1 cellular context compared by ENCODE assay signal in the genomic region with DNA sequence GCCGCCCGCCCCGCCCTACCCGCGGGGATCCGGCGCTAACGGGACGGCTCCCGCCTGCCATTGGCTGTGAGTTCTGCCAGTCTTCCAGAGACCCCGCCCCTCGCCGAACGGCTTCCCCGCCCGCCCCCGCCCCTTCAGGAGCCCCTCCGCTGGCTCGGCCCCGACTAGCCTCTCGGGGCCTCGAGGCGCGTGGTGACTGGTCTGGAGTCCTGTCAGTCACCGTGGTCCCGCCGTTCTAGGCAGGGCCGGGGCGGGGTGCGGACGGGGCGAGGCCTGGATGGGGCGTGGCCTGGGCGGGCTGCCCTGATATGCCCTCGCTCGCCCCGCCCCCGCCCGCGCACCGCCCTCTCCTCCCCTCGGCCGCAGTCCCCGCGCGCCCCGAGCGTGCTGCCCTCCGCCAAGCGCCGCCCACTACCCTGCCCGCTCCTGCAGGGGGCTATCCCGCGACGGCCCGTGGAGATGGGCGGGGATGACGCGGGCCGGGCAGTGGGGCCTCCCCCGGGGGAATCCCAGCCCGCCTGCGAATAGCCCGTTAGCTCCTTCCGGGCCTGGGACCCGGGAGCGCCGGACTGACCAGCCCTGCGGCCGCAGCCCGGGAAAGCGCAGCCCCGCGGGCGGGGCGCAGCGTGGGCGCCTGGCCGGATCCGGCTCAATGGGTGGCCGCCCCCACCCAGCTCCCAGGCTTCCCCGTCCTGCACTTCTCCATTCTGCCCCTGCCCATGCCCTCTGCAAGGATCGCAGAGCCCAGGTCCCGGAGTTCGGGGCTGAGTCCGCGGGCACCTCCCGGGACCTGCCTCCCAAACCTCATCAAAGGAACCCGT.
TF ChIP-seq lines count a peak whose summit lies in the region.

No MANE protein-coding gene starts in this region.

TF ChIP-seq in HepG2, 621 proteins besides CTCF, POLR2A, EP300 and RAD21 (continued from another document and continues in another):
- TF ChIP-seq, protein P1, sequence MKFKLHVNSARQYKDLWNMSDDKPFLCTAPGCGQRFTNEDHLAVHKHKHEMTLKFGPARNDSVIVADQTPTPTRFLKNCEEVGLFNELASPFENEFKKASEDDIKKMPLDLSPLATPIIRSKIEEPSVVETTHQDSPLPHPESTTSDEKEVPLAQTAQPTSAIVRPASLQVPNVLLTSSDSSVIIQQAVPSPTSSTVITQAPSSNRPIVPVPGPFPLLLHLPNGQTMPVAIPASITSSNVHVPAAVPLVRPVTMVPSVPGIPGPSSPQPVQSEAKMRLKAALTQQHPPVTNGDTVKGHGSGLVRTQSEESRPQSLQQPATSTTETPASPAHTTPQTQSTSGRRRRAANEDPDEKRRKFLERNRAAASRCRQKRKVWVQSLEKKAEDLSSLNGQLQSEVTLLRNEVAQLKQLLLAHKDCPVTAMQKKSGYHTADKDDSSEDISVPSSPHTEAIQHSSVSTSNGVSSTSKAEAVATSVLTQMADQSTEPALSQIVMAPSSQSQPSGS (CRISPR knock-in tag; IDR thresholded peaks at IDR 0.05): no peak; the same call in 1 of the 2 replicates
- no peak for TF ChIP-seq NFIB (CRISPR knock-in tag; IDR thresholded peaks at IDR 0.05; ENCODE audit: borderline replicate concordance)
- TF ChIP-seq NR3C1 (CRISPR knock-in tag; IDR thresholded peaks at IDR 0.05): no peak
- TF ChIP-seq NRL (CRISPR knock-in tag; IDR thresholded peaks at IDR 0.05; ENCODE audit: borderline replicate concordance): no peak
- no peak for TF ChIP-seq ZNF605 (CRISPR knock-in tag; IDR thresholded peaks at IDR 0.05)
- TF ChIP-seq, protein P2, sequence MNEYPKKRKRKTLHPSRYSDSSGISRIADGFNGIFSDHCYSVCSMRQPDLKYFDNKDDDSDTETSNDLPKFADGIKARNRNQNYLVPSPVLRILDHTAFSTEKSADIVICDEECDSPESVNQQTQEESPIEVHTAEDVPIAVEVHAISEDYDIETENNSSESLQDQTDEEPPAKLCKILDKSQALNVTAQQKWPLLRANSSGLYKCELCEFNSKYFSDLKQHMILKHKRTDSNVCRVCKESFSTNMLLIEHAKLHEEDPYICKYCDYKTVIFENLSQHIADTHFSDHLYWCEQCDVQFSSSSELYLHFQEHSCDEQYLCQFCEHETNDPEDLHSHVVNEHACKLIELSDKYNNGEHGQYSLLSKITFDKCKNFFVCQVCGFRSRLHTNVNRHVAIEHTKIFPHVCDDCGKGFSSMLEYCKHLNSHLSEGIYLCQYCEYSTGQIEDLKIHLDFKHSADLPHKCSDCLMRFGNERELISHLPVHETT (CRISPR knock-in tag; conservative IDR thresholded peaks at IDR 0.05): peak; percentile 21; the same call in 1 of the 2 replicates
- TF ChIP-seq RARG (CRISPR knock-in tag; IDR thresholded peaks at IDR 0.05; ENCODE audit: low read depth): no peak
- no peak for TF ChIP-seq SYNCRIP (IDR thresholded peaks at IDR 0.05; ENCODE audit: insufficient read depth, low read depth, low read length)
- TF ChIP-seq, protein P3, sequence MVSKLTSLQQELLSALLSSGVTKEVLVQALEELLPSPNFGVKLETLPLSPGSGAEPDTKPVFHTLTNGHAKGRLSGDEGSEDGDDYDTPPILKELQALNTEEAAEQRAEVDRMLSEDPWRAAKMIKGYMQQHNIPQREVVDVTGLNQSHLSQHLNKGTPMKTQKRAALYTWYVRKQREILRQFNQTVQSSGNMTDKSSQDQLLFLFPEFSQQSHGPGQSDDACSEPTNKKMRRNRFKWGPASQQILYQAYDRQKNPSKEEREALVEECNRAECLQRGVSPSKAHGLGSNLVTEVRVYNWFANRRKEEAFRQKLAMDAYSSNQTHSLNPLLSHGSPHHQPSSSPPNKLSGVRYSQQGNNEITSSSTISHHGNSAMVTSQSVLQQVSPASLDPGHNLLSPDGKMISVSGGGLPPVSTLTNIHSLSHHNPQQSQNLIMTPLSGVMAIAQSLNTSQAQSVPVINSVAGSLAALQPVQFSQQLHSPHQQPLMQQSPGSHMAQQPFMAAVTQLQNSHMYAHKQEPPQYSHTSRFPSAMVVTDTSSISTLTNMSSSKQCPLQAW (CRISPR knock-in tag; IDR thresholded peaks at IDR 0.05): no peak
- TF ChIP-seq, protein P4, sequence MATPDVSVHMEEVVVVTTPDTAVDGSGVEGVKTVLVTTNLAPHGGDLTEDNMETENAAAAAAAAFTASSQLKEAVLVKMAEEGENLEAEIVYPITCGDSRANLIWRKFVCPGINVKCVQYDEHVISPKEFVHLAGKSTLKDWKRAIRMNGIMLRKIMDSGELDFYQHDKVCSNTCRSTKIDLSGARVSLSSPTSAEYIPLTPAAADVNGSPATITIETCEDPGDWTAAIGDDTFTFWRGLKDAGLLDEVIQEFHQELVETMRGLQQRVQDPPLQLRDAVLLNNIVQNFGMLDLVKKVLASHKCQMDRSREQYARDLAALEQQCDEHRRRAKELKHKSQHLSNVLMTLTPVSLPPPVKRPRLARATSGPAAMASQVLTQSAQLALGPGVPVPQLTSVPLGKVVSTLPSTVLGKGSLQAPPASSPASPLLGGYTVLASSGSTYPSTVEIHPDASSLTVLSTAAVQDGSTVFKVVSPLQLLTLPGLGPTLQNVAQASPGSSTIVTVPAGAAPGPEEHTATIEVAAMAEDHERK (CRISPR knock-in tag; IDR thresholded peaks at IDR 0.05; ENCODE audit: low read depth): no peak
- TF ChIP-seq EHMT2 (IDR thresholded peaks at IDR 0.05; ENCODE audit: borderline replicate concordance, low read depth, low read length): no peak
- TF ChIP-seq POGZ (CRISPR knock-in tag; IDR thresholded peaks at IDR 0.05): no peak
- TF ChIP-seq ZNF251 (CRISPR knock-in tag; IDR thresholded peaks at IDR 0.05): no peak
- TF ChIP-seq ZNF383 (CRISPR knock-in tag; IDR thresholded peaks at IDR 0.05; ENCODE audit: borderline replicate concordance): no peak
- no peak for TF ChIP-seq TP53 (CRISPR knock-in tag; conservative IDR thresholded peaks at IDR 0.05)
- TF ChIP-seq SNAI1 (CRISPR knock-in tag; IDR thresholded peaks at IDR 0.05; ENCODE audit: borderline replicate concordance): no peak
- no peak for TF ChIP-seq JDP2 (CRISPR knock-in tag; IDR thresholded peaks at IDR 0.05; ENCODE audit: borderline replicate concordance)
- TF ChIP-seq ZNF564 (CRISPR knock-in tag; IDR thresholded peaks at IDR 0.05): no peak
- no peak for TF ChIP-seq ZSCAN20 (CRISPR knock-in tag; IDR thresholded peaks at IDR 0.05; ENCODE audit: borderline replicate concordance)
- TF ChIP-seq GATAD2A (CRISPR knock-in tag; IDR thresholded peaks at IDR 0.05): 0 out of 2 replicates have a peak, but pooled peaks have one; percentile 29
- TF ChIP-seq, protein P5, sequence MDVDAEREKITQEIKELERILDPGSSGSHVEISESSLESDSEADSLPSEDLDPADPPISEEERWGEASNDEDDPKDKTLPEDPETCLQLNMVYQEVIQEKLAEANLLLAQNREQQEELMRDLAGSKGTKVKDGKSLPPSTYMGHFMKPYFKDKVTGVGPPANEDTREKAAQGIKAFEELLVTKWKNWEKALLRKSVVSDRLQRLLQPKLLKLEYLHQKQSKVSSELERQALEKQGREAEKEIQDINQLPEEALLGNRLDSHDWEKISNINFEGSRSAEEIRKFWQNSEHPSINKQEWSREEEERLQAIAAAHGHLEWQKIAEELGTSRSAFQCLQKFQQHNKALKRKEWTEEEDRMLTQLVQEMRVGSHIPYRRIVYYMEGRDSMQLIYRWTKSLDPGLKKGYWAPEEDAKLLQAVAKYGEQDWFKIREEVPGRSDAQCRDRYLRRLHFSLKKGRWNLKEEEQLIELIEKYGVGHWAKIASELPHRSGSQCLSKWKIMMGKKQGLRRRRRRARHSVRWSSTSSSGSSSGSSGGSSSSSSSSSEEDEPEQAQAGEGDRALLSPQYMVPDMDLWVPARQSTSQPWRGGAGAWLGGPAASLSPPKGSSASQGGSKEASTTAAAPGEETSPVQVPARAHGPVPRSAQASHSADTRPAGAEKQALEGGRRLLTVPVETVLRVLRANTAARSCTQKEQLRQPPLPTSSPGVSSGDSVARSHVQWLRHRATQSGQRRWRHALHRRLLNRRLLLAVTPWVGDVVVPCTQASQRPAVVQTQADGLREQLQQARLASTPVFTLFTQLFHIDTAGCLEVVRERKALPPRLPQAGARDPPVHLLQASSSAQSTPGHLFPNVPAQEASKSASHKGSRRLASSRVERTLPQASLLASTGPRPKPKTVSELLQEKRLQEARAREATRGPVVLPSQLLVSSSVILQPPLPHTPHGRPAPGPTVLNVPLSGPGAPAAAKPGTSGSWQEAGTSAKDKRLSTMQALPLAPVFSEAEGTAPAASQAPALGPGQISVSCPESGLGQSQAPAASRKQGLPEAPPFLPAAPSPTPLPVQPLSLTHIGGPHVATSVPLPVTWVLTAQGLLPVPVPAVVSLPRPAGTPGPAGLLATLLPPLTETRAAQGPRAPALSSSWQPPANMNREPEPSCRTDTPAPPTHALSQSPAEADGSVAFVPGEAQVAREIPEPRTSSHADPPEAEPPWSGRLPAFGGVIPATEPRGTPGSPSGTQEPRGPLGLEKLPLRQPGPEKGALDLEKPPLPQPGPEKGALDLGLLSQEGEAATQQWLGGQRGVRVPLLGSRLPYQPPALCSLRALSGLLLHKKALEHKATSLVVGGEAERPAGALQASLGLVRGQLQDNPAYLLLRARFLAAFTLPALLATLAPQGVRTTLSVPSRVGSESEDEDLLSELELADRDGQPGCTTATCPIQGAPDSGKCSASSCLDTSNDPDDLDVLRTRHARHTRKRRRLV (CRISPR knock-in tag; IDR thresholded peaks at IDR 0.05): no peak
- no peak for TF ChIP-seq IKZF4 (CRISPR knock-in tag; IDR thresholded peaks at IDR 0.05; ENCODE audit: borderline replicate concordance, low read depth, not compliant biosample characterization)
- no peak for TF ChIP-seq MXD4 (CRISPR knock-in tag; IDR thresholded peaks at IDR 0.05)
- no peak for TF ChIP-seq MED13 (CRISPR knock-in tag; IDR thresholded peaks at IDR 0.05)
- no peak for TF ChIP-seq ZFP41 (CRISPR knock-in tag; IDR thresholded peaks at IDR 0.05; ENCODE audit: borderline replicate concordance)
- TF ChIP-seq U2AF2 (IDR thresholded peaks at IDR 0.05; ENCODE audit: low read depth, low read length): no peak
- TF ChIP-seq TCF7L2 (IDR thresholded peaks at IDR 0.05; ENCODE audit: low read depth, low read length): no peak
- TF ChIP-seq, protein P6, sequence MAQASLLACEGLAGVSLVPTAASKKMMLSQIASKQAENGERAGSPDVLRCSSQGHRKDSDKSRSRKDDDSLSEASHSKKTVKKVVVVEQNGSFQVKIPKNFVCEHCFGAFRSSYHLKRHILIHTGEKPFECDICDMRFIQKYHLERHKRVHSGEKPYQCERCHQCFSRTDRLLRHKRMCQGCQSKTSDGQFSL (CRISPR knock-in tag; IDR thresholded peaks at IDR 0.05): no peak
- TF ChIP-seq SNAPC2 (CRISPR knock-in tag; IDR thresholded peaks at IDR 0.05): no peak
- TF ChIP-seq, protein P7, sequence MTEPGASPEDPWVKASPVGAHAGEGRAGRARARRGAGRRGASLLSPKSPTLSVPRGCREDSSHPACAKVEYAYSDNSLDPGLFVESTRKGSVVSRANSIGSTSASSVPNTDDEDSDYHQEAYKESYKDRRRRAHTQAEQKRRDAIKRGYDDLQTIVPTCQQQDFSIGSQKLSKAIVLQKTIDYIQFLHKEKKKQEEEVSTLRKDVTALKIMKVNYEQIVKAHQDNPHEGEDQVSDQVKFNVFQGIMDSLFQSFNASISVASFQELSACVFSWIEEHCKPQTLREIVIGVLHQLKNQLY (CRISPR knock-in tag; IDR thresholded peaks at IDR 0.05): 0 out of 2 replicates have a peak, but pooled peaks have one; percentile 19
- TF ChIP-seq ZNF329 (CRISPR knock-in tag; IDR thresholded peaks at IDR 0.05; ENCODE audit: low read depth): no peak
- TF ChIP-seq GLI4 (CRISPR knock-in tag; IDR thresholded peaks at IDR 0.05; ENCODE audit: borderline replicate concordance): no peak
- TF ChIP-seq, protein P8, sequence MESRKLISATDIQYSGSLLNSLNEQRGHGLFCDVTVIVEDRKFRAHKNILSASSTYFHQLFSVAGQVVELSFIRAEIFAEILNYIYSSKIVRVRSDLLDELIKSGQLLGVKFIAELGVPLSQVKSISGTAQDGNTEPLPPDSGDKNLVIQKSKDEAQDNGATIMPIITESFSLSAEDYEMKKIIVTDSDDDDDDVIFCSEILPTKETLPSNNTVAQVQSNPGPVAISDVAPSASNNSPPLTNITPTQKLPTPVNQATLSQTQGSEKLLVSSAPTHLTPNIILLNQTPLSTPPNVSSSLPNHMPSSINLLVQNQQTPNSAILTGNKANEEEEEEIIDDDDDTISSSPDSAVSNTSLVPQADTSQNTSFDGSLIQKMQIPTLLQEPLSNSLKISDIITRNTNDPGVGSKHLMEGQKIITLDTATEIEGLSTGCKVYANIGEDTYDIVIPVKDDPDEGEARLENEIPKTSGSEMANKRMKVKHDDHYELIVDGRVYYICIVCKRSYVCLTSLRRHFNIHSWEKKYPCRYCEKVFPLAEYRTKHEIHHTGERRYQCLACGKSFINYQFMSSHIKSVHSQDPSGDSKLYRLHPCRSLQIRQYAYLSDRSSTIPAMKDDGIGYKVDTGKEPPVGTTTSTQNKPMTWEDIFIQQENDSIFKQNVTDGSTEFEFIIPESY (CRISPR knock-in tag; IDR thresholded peaks at IDR 0.05): no peak
- no peak for TF ChIP-seq POLR2AphosphoS2 (IDR thresholded peaks at IDR 0.05; ENCODE audit: low read depth, low read length)
- no peak for TF ChIP-seq DPF2 (CRISPR knock-in tag; IDR thresholded peaks at IDR 0.05; ENCODE audit: borderline replicate concordance, low read depth)
- TF ChIP-seq, protein P9, sequence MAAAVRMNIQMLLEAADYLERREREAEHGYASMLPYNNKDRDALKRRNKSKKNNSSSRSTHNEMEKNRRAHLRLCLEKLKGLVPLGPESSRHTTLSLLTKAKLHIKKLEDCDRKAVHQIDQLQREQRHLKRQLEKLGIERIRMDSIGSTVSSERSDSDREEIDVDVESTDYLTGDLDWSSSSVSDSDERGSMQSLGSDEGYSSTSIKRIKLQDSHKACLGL (CRISPR knock-in tag; IDR thresholded peaks at IDR 0.05): no peak
- no peak for TF ChIP-seq MAF1 (CRISPR knock-in tag; IDR thresholded peaks at IDR 0.05; ENCODE audit: borderline replicate concordance)
- TF ChIP-seq, protein P10, sequence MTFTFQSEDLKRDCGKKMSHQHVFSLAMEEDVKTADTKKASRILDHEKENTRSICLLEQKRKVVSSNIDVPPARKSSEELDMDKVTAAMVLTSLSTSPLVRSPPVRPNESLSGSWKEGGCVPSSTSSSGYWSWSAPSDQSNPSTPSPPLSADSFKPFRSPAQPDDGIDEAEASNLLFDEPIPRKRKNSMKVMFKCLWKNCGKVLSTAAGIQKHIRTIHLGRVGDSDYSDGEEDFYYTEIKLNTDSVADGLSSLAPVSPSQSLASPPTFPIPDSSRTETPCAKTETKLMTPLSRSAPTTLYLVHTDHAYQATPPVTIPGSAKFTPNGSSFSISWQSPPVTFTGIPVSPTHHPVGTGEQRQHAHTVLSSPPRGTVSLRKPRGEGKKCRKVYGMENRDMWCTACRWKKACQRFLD (CRISPR knock-in tag; IDR thresholded peaks at IDR 0.05; ENCODE audit: borderline replicate concordance): no peak
- no peak for TF ChIP-seq HOXD1 (CRISPR knock-in tag; IDR thresholded peaks at IDR 0.05)
- TF ChIP-seq, protein P11, sequence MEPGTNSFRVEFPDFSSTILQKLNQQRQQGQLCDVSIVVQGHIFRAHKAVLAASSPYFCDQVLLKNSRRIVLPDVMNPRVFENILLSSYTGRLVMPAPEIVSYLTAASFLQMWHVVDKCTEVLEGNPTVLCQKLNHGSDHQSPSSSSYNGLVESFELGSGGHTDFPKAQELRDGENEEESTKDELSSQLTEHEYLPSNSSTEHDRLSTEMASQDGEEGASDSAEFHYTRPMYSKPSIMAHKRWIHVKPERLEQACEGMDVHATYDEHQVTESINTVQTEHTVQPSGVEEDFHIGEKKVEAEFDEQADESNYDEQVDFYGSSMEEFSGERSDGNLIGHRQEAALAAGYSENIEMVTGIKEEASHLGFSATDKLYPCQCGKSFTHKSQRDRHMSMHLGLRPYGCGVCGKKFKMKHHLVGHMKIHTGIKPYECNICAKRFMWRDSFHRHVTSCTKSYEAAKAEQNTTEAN (CRISPR knock-in tag; conservative IDR thresholded peaks at IDR 0.05): no peak
- TF ChIP-seq ZFP36 (IDR thresholded peaks at IDR 0.05; ENCODE audit: borderline replicate concordance, low read depth, low read length, partially characterized antibody): no peak
- TF ChIP-seq CAMTA2 (CRISPR knock-in tag; IDR thresholded peaks at IDR 0.05; ENCODE audit: borderline replicate concordance): no peak
